1 cellular context compared by ENCODE assay signal in genomic region chr14:23602181-23603095, GRCh38.
A peak's percentile ranks its signal among the peaks of the same experiment; 100 is the strongest.
TF ChIP-seq lines count a peak whose summit lies in the region.

No MANE protein-coding gene starts in this region.

TF ChIP-seq in HepG2, 621 proteins besides CTCF, POLR2A, EP300 and RAD21 (continued from another document and continues in another):
- TF ChIP-seq AFF4 (CRISPR knock-in tag; IDR thresholded peaks at IDR 0.05) (no peak), PAXIP1 (CRISPR knock-in tag; conservative IDR thresholded peaks at IDR 0.05) (peak; percentile 93), ZBTB1 (CRISPR knock-in tag; IDR thresholded peaks at IDR 0.05; ENCODE audit: borderline replicate concordance) (peak; percentile 72; the same call in 1 of the 2 replicates), RERE (CRISPR knock-in tag; IDR thresholded peaks at IDR 0.05; ENCODE audit: low read depth) (peak; percentile 70; the same call in 1 of the 2 replicates), XRCC5 (optimal IDR thresholded peaks at IDR 0.05; ENCODE audit: low read length) (peak; percentile 58), JUND (CRISPR knock-in tag; IDR thresholded peaks at IDR 0.05) (peak; percentile 92), ZNF704 (CRISPR knock-in tag; IDR thresholded peaks at IDR 0.05; ENCODE audit: borderline replicate concordance) (no peak), HMG20A (CRISPR knock-in tag; IDR thresholded peaks at IDR 0.05; ENCODE audit: borderline replicate concordance) (peak; percentile 88; the same call in 1 of the 2 replicates), MTERF4 (CRISPR knock-in tag; IDR thresholded peaks at IDR 0.05) (peak; percentile 81), DNMT1 (CRISPR knock-in tag; IDR thresholded peaks at IDR 0.05) (no peak), FOSL1 (CRISPR knock-in tag; IDR thresholded peaks at IDR 0.05; ENCODE audit: borderline replicate concordance) (peak; percentile 91), HOXA7 (CRISPR knock-in tag; IDR thresholded peaks at IDR 0.05) (no peak), ZNF33A (CRISPR knock-in tag; IDR thresholded peaks at IDR 0.05; ENCODE audit: borderline replicate concordance) (no peak), ZBTB7B (CRISPR knock-in tag; IDR thresholded peaks at IDR 0.05) (peak; percentile 81), ZC3H13 (CRISPR knock-in tag; IDR thresholded peaks at IDR 0.05) (no peak), ZBTB49 (CRISPR knock-in tag; IDR thresholded peaks at IDR 0.05; ENCODE audit: borderline replicate concordance) (no peak), IRF2 (CRISPR knock-in tag; IDR thresholded peaks at IDR 0.05) (peak; percentile 89), IRF9 (CRISPR knock-in tag; IDR thresholded peaks at IDR 0.05; ENCODE audit: borderline replicate concordance) (peak; percentile 89), ZBTB14 (CRISPR knock-in tag; IDR thresholded peaks at IDR 0.05) (no peak), ZNF275 (CRISPR knock-in tag; IDR thresholded peaks at IDR 0.05; ENCODE audit: borderline replicate concordance) (no peak), DRAP1 (CRISPR knock-in tag; IDR thresholded peaks at IDR 0.05) (peak; percentile 65; the same call in 1 of the 2 replicates), ZNF713 (CRISPR knock-in tag; IDR thresholded peaks at IDR 0.05) (peak; percentile 21; the same call in 1 of the 2 replicates), GATA4 (IDR thresholded peaks at IDR 0.05; ENCODE audit: borderline replicate concordance, low read depth) (peak; percentile 86; the same call in 1 of the 2 replicates), XBP1 (CRISPR knock-in tag; IDR thresholded peaks at IDR 0.05) (no peak), ZNF501 (CRISPR knock-in tag; IDR thresholded peaks at IDR 0.05) (peak; percentile 69), ZNF326 (CRISPR knock-in tag; IDR thresholded peaks at IDR 0.05; ENCODE audit: borderline replicate concordance) (no peak), JUNB (CRISPR knock-in tag; IDR thresholded peaks at IDR 0.05; ENCODE audit: borderline replicate concordance) (peak; percentile 6; the same call in 1 of the 2 replicates)
